In the genomic region with DNA sequence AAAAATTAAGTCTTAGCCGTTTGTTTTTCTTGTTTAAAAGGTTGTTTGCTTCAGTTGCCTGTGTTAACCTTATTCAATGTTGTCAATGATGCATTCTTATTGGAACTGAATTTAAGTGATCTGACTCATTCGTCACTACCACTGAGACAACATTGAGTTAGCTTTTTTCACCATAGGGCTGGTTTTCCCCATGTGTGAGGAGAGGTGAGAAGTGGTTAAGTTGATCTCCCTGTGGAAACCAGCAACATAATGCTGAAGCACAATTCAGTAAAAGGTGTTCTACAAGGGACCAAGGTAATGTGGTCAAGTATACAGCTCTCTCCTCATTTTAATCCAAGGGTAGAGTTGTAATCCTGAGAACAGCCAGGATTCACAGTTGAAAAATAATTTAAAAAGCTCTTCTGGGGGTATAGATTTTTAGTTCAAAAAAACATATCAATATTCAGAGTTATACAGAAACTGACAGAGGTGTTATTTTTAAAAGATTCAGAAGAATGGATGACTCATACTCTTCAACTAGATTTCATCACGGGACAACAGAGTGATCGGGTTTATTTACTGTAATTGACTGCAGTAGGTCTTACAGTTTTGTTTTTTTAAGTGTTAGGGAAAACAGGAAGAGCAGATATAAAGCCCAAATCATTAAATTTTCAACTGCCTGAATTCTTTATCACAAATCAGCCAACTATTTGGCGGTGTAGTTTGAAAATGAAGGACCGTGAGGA, we compare ENCODE assay signal across 8 cellular contexts. TPM values are rescaled to one million over a fixed set of nuclear protein-coding genes. Genes with fewer than 3 reads are reported as not detected.
DNase-seq lines count a peak whose midpoint lies in the region; ATAC-seq and TF ChIP-seq lines count a peak whose summit lies in the region.

No MANE protein-coding gene starts in this region.

- no peak overlapping the region for H2BK15ac ChIP-seq in IMR-90 (ENCODE audit: low read depth, low read length)

- TF ChIP-seq CTCF in GM10266 (IDR thresholded peaks at IDR 0.05; ENCODE audit: control insufficient read depth, insufficient read depth, low read depth, missing control alignments) (no peak), IMR-90 (conservative IDR thresholded peaks at IDR 0.05; ENCODE audit: low read depth, low read length) (no peak), breast epithelium (IDR thresholded peaks at IDR 0.05) (no peak), nephron progenitor cell (IDR thresholded peaks at IDR 0.05) (no peak)

- H3K36me3 Mint-ChIP-seq in nephron progenitor cell (ENCODE audit: low read depth): peaks cover 47% of the 10 kb centered on the region

- no peak overlapping the region for H4K91ac ChIP-seq in IMR-90 (ENCODE audit: insufficient read depth, low read depth, low read length)

- TF ChIP-seq POLR2A in IMR-90 (IDR thresholded peaks at IDR 0.05; ENCODE audit: low read depth, low read length) (no peak), breast epithelium (IDR thresholded peaks at IDR 0.05) (no peak)

- H3K27ac Mint-ChIP-seq in nephron progenitor cell: peak overlapping the region; percentile 79

- peaks cover 25% of the 10 kb centered on the region for H3K36me3 ChIP-seq in IMR-90 (ENCODE audit: control insufficient read depth, insufficient read depth, low read length)
- peaks cover 4% of the 10 kb centered on the region for H3K36me3 ChIP-seq in breast epithelium

- peak; percentile 15 for ATAC-seq in IMR-90 (ENCODE audit: low read depth)
- ATAC-seq in GM21576 (IDR thresholded peaks at IDR 0.05; ENCODE audit: unreplicated experiment): no peak

- no peak overlapping the region for H2AFZ ChIP-seq in IMR-90 (replicated peaks; ENCODE audit: low read length, poor library complexity)

- H3K14ac ChIP-seq in IMR-90 (replicated peaks; ENCODE audit: low read depth, low read length): no peak overlapping the region

- peak overlapping the region; percentile 78 for H2BK5ac ChIP-seq in IMR-90 (ENCODE audit: low read depth, low read length, poor library complexity, severe bottlenecking)

- no peaks in the 10 kb centered on the region for H3K9me3 Mint-ChIP-seq in nephron progenitor cell

- H3K23ac ChIP-seq in IMR-90 (ENCODE audit: low read depth, low read length): peak overlapping the region; percentile 51; the same call in 1 of the 2 replicates

- no peak overlapping the region for H4K5ac ChIP-seq in IMR-90 (ENCODE audit: low read depth, low read length)

- H3K27ac ChIP-seq in IMR-90 (ENCODE audit: insufficient read depth, low read length) (no peak overlapping the region), breast epithelium (peak overlapping the region; percentile 31 to 41)

- WGBS in IMR-90 (ENCODE audit: extremely low coverage in 2 of 2, insufficient read length in 1 of 2), 2 experiments: no CpG with 5 or more reads among the region's 6 CpGs

- POLR2A ChIA-PET in IMR-90 (lab: Charles Lee; ENCODE audit: unreplicated experiment): interaction anchor here (0.5 kb wide), 1 partner anchor 95 kb away, joined by 8 read pairs; no protein-coding TSS in a partner anchor

- H4K8ac ChIP-seq in IMR-90 (ENCODE audit: low read depth in 2 of 2, low read length in 2 of 2): no peak overlapping the region

- no peak overlapping the region for H2AK9ac ChIP-seq in IMR-90 (replicated peaks; ENCODE audit: low read depth, low read length, poor library complexity)

- peak overlapping the region; percentile 4; the same call in 1 of the 2 replicates for H3K4ac ChIP-seq in IMR-90 (ENCODE audit: low read depth, low read length)

- CTCF ChIA-PET in IMR-90 (lab: Yijun Ruan, JAX): interaction anchor here (0.6 to 1.1 kb wide), 6 partner anchors 165 to 435 kb away, joined by 3 to 7 read pairs (median 3); no protein-coding TSS in a partner anchor

- H3K27me3 ChIP-seq in IMR-90 (ENCODE audit: control insufficient read depth, insufficient read depth, low read length) (no peaks in the 10 kb centered on the region), breast epithelium (no peaks in the 10 kb centered on the region)

- BruUV-seq in IMR-90 (replicated peaks; lab: Mats Ljungman, UMichigan): no TSS peak

- no peak overlapping the region for H3K9ac ChIP-seq in IMR-90 (ENCODE audit: low read depth, low read length)

- H3K27me3 Mint-ChIP-seq in nephron progenitor cell (ENCODE audit: low read depth, poor library complexity): no peaks in the 10 kb centered on the region

- no peak overlapping the region for H3K4me3 Mint-ChIP-seq in nephron progenitor cell

- dilution Hi-C loops in IMR-90 (cut with HindIII; ENCODE audit: low sequenced_read_pairs, unreplicated experiment): no loop called here

- H2BK120ac ChIP-seq in IMR-90 (ENCODE audit: low read depth, low read length): no peak overlapping the region

- H3K4me1 Mint-ChIP-seq in nephron progenitor cell: no peaks in the 10 kb centered on the region

- intact Hi-C loops in IMR-90 (cut with micrococcal nuclease) (loop anchor here (2.0 kb wide), 1 partner anchor 99 kb away; a partner anchor contains a TSS), breast epithelium (cut with DNase I; ENCODE audit: low total_unique reads) (no loop called here)

- H3K56ac ChIP-seq in IMR-90 (ENCODE audit: extremely low read depth, insufficient read depth, low read length): no peak overlapping the region

- H3K79me1 ChIP-seq in IMR-90 (ENCODE audit: low read depth in 1 of 2, low read length in 2 of 2): peaks cover 23 to 55% of the 10 kb centered on the region in 2 experiments

- peaks cover 51% of the 10 kb centered on the region for H4K20me1 ChIP-seq in IMR-90 (ENCODE audit: insufficient read depth, low read length)

- H3K4me3 ChIP-seq in IMR-90 (ENCODE audit: insufficient read depth, low read depth, low read length) (no peak overlapping the region), breast epithelium (no peak overlapping the region)

- H2AK5ac ChIP-seq in IMR-90 (ENCODE audit: low read depth, low read length): peak overlapping the region; percentile 24; the same call in 1 of the 2 replicates

- no peaks in the 10 kb centered on the region for H3K9me3 ChIP-seq in IMR-90 (ENCODE audit: control insufficient read depth, insufficient read depth, low read length)
- no peaks in the 10 kb centered on the region for H3K9me3 ChIP-seq in breast epithelium

- no peak overlapping the region for H3K18ac ChIP-seq in IMR-90 (ENCODE audit: low read depth, low read length)

- H3K4me2 ChIP-seq in IMR-90 (ENCODE audit: low read depth, low read length): peak overlapping the region; percentile 42; the same call in 1 of the 2 replicates

- no peak for TF ChIP-seq RAD21 in IMR-90 (IDR thresholded peaks at IDR 0.05; ENCODE audit: low read length)

- peak overlapping the region; percentile 81; the same call in 1 of the 2 replicates for H2BK20ac ChIP-seq in IMR-90 (ENCODE audit: low read depth, low read length)

- peak; percentile 15 for DNase-seq in GM10266 (ENCODE audit: extremely low spot score)
- peak; percentile 66 for DNase-seq in IMR-90
- no peak for DNase-seq in breast epithelium (ENCODE audit: low spot score in 2 of 2)
- no peak for DNase-seq in nephron progenitor cell
- no peak for DNase-seq in NCI-H2081 treated with DMSO at 0.1 percent for 48 hours (lab: John Stamatoyannopoulos, UW)
- no peak for DNase-seq in DMS153 (lab: John Stamatoyannopoulos, UW)
- no peak for DNase-seq in activated CD4-positive, alpha-beta T cell treated with anti-CD3 and anti-CD28 coated beads for 1 hour

- in situ Hi-C loops in IMR-90 (cut with MboI; ENCODE audit: low sequenced_read_pairs): no loop called here

- H3K4me1 ChIP-seq in IMR-90 (ENCODE audit: control insufficient read depth, insufficient read depth, low read length) (peaks cover 4% of the 10 kb centered on the region), breast epithelium (peaks cover 0 to 8% of the 10 kb centered on the region in 2 donors)

- H3K9me1 ChIP-seq in IMR-90 (ENCODE audit: insufficient read depth, low read length): 0 out of 2 replicates have a peak, but pooled peaks cover 2% of the 10 kb centered on the region

TF ChIP-seq in IMR-90, 13 proteins besides CTCF, POLR2A, EP300 and RAD21:
- peak; percentile 39; the same call in 1 of the 2 replicates for TF ChIP-seq CEBPB (IDR thresholded peaks at IDR 0.05; ENCODE audit: low read depth, low read length)
- TF ChIP-seq NFE2L2 (IDR thresholded peaks at IDR 0.05; ENCODE audit: low read depth, low read length): no peak
- peak; percentile 83 for TF ChIP-seq FOS (IDR thresholded peaks at IDR 0.05; ENCODE audit: low read depth, low read length)
- TF ChIP-seq, protein P1, sequence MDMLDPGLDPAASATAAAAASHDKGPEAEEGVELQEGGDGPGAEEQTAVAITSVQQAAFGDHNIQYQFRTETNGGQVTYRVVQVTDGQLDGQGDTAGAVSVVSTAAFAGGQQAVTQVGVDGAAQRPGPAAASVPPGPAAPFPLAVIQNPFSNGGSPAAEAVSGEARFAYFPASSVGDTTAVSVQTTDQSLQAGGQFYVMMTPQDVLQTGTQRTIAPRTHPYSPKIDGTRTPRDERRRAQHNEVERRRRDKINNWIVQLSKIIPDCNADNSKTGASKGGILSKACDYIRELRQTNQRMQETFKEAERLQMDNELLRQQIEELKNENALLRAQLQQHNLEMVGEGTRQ (IDR thresholded peaks at IDR 0.05; ENCODE audit: low read depth, low read length): no peak
- TF ChIP-seq BHLHE40 (IDR thresholded peaks at IDR 0.05; ENCODE audit: low read depth, low read length): peak; percentile 66; the same call in 1 of the 2 replicates

RNA-seq across cellular contexts. Expression of a gene that starts 12.6 kb away (rescaled TPM):
- total RNA-seq in IMR-90 (2012; rRNA removed): 45.3 and 117 TPM in 2 replicates
- polyA plus RNA-seq in IMR-90 (2012; rRNA removed): 37.6 and 54.0 TPM in 2 replicates
- 10.1 and 32.8 TPM in 2 replicates for polyA plus RNA-seq in IMR-90 (2012; cell fraction: cytosol; rRNA removed)
- polyA plus RNA-seq in IMR-90 (2012; cell fraction: nucleus; rRNA removed; ENCODE audit: low replicate concordance): 15.1 and 62.6 TPM in 2 replicates
- 10 to 100 TPM; 39.2 to 96.2 (median 74.7) TPM for total RNA-seq in breast epithelium

RNA-seq across cellular contexts. Expression of a gene that starts 39.8 kb away (rescaled TPM):
- total RNA-seq in IMR-90 (2012; rRNA removed): 90.0 and 158 TPM in 2 replicates
- polyA plus RNA-seq in IMR-90 (2012; rRNA removed): 57.0 and 72.3 TPM in 2 replicates
- 8.1 and 9.0 TPM in 2 replicates for polyA plus RNA-seq in IMR-90 (2012; cell fraction: cytosol; rRNA removed)
- 2.0 and 14.4 TPM in 2 replicates for polyA plus RNA-seq in IMR-90 (2012; cell fraction: nucleus; rRNA removed; ENCODE audit: low replicate concordance)
- total RNA-seq in breast epithelium: 10 to 100 TPM; 54.1 to 78.6 (median 68.5) TPM

Comparison
In these comparisons a context has a peak if more than half of its experiments do, and no peak if none do; other contexts are left out.
1. DNase-seq: peak in GM10266 (single experiment) and IMR-90 (single experiment); none in breast epithelium (0 of 2), nephron progenitor cell (single experiment), NCI-H2081 treated with DMSO at 0.1 percent for 48 hours (single experiment), DMS153 (single experiment) and activated CD4-positive, alpha-beta T cell treated with anti-CD3 and anti-CD28 coated beads for 1 hour (single experiment).